ENCODE assay signal across 7 cellular contexts in genomic region chr1:243821177-243821680, GRCh38.
"Had no signal": no experiment of that assay in that cellular context is flagged by ENCODE, and none has a peak within 500 bp of the region (broad histone marks: within the 10 kb centered on the region; RNA-seq: fewer than 3 reads in every experiment).

No MANE protein-coding gene starts in this region.

- FAIRE-seq: G401.6, GM12891, GM12892, GM18507, GM19239 had no signal

- DNase-seq: GDM1, GF-D8 had no signal
